26 cellular contexts compared by ENCODE assay signal in the genomic region with DNA sequence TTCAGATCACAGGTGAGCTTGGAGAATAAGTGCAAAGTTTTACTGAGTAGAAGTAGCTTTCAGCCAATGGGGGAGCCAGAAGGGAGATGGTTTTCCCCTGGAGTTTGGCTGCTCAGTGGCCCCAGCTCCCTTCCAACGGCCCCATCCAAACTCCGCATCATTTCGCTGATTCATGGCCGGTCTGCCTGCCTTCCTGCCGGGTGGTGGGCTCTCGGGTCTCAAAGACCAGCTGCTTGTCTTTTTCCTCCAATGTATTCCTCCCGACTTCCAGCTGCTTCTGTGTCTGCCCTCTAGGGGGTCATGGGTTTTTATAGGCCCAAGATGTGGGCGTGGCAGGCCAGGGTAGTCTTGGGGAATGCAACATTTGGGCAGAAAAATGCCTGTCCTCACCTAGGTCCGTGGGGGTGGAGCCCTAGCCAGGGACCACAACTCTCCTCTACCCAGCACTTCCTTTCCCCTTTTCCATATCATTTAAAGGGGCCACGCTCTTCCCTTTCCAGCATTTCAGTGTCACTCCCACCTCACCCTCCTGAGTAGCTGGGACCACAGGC.
"Had no signal": no experiment of that assay in that cellular context is flagged by ENCODE, and none has a peak within 500 bp of the region (broad histone marks: within the 10 kb centered on the region; RNA-seq: fewer than 3 reads in every experiment).

No MANE protein-coding gene starts in this region.

- H3K9me3 Mint-ChIP-seq: natural killer cell treated with Interleukin-12 subunit alpha and Interleukin-12 subunit beta and Interleukin-15 and Interleukin-18, amount 100 ng/mL, for 72 hours; stimulated activated naive CD8-positive, alpha-beta T cell treated with anti-CD3 and anti-CD28 coated beads, Interleukin-15, Interleukin-2, amounts not matched to agents 100 ng/mL and 50 ng/mL, for 24 hours had no signal

- H3K9ac ChIP-seq: parathyroid adenoma had no signal

- H3K9me3 ChIP-seq: mucosa of descending colon, psoas muscle, suprapubic skin, thoracic aorta, tibial artery, upper lobe of right lung had no signal

- H3K27me3 ChIP-seq: suprapubic skin, upper lobe of right lung had no signal

- H3K79me2 ChIP-seq: parathyroid adenoma had no signal

- H3K36me3 ChIP-seq: left ventricle myocardium inferior, suprapubic skin, thoracic aorta, tibial artery, upper lobe of right lung had no signal

- DNase-seq: hypothalamus; immature natural killer cell; left ventricle myocardium inferior; midbrain; mucosa of descending colon; naive thymus-derived CD4-positive, alpha-beta T cell; nucleus accumbens; psoas muscle; stimulated activated CD4-positive, alpha-beta T cell treated with anti-CD3 and anti-CD28 coated beads, Interleukin-12 subunit alpha, Interleukin-12 subunit beta, amount 100 ng/mL, for 4 hours; stimulated activated CD4-positive, alpha-beta T cell treated with anti-CD3 and anti-CD28 coated beads, Interleukin-15, amount 100 ng/mL, for 24 hours; stimulated activated CD4-positive, alpha-beta T cell treated with anti-CD3 and anti-CD28 coated beads, Interleukin-2, amount 100 ng/mL, for 24 hours; stimulated activated CD4-positive, alpha-beta T cell treated with anti-CD3 and anti-CD28 coated beads, Interleukin-4, amount 100 ng/mL, for 1 hour; stimulated activated naive CD4-positive, alpha-beta T cell; tibial artery; trophoblast cell; upper lobe of right lung had no signal

- H3K4me1 ChIP-seq: left ventricle myocardium inferior, parathyroid adenoma, psoas muscle, suprapubic skin, tibial artery, upper lobe of right lung had no signal

- H2AFZ ChIP-seq: parathyroid adenoma had no signal

- ATAC-seq: mucosa of descending colon; naive thymus-derived CD4-positive, alpha-beta T cell; natural killer cell treated with Interleukin-12 subunit alpha and Interleukin-12 subunit beta and Interleukin-15 and Interleukin-18, amount 100 ng/mL, for 72 hours; psoas muscle; sciatic nerve; upper lobe of right lung had no signal

- H3K36me3 Mint-ChIP-seq: naive thymus-derived CD4-positive, alpha-beta T cell; natural killer cell treated with Interleukin-12 subunit alpha and Interleukin-12 subunit beta and Interleukin-15 and Interleukin-18, amount 100 ng/mL, for 72 hours had no signal

- H3K27ac Mint-ChIP-seq: naive thymus-derived CD4-positive, alpha-beta T cell; stimulated activated naive CD8-positive, alpha-beta T cell treated with anti-CD3 and anti-CD28 coated beads, Interleukin-15, Interleukin-2, amounts not matched to agents 100 ng/mL and 50 ng/mL, for 24 hours had no signal

- H3K27ac ChIP-seq: left ventricle myocardium inferior, parathyroid adenoma, psoas muscle, skin epidermis, suprapubic skin, thoracic aorta, tibial artery, upper lobe of right lung had no signal

- H3K4me3 ChIP-seq: left ventricle myocardium inferior, lung, mucosa of descending colon, psoas muscle, skin epidermis, suprapubic skin, thoracic aorta, tibial artery, upper lobe of right lung had no signal

- H3K4me3 Mint-ChIP-seq: immature natural killer cell; naive thymus-derived CD4-positive, alpha-beta T cell; natural killer cell treated with Interleukin-12 subunit alpha and Interleukin-12 subunit beta and Interleukin-15 and Interleukin-18, amount 100 ng/mL, for 72 hours; stimulated activated naive CD8-positive, alpha-beta T cell treated with anti-CD3 and anti-CD28 coated beads, Interleukin-15, Interleukin-2, amounts not matched to agents 100 ng/mL and 50 ng/mL, for 24 hours had no signal

- FAIRE-seq: islet of Langerhans, urothelium cell line had no signal
